ENCODE assay signal across 32 cellular contexts in genomic region chr6:50846860-50847171, GRCh38. TPM values are rescaled to one million over a fixed set of nuclear protein-coding genes. Genes with fewer than 3 reads are reported as not detected.
"Had no signal": no experiment of that assay in that cellular context is flagged by ENCODE, and none has a peak within 500 bp of the region (broad histone marks: within the 10 kb centered on the region; RNA-seq: fewer than 3 reads in every experiment).

No MANE protein-coding gene starts in this region.

- H3K4me3 Mint-ChIP-seq: activated CD4-positive, alpha-beta T cell treated with anti-CD3 and anti-CD28 coated beads for 36 hours; activated T-cell treated with anti-CD3 and anti-CD28 coated beads, Interleukin-2, amount 50 U/mL, for 24 hours; activated T-helper 17 cell treated with anti-CD3 and anti-CD28 coated beads, Interleukin-2, amount 50 U/mL, for 72 hours; nephron; stimulated activated effector memory CD8-positive, alpha-beta T cell treated with anti-CD3 and anti-CD28 coated beads, Interleukin-12 subunit alpha, Interleukin-12 subunit beta, amount 100 ng/mL, for 72 hours; T-cell; T-helper 2 cell treated with Interferon-gamma antibody and Interleukin-4, amounts not matched to agents 5 μg/mL and 100 μg/mL, for 36 hours had no signal

- H3K36me3 Mint-ChIP-seq: stimulated activated effector memory CD8-positive, alpha-beta T cell treated with anti-CD3 and anti-CD28 coated beads, Interleukin-12 subunit alpha, Interleukin-12 subunit beta, amount 100 ng/mL, for 72 hours; T-cell had no signal

- H3K9me3 ChIP-seq: ascending aorta, upper lobe of left lung had no signal

- H3K36me3 ChIP-seq: ascending aorta, brain microvascular endothelial cell, stomach, upper lobe of left lung had no signal

- H3K27ac Mint-ChIP-seq: activated CD4-positive, alpha-beta T cell treated with anti-CD3 and anti-CD28 coated beads for 36 hours; activated naive CD4-positive, alpha-beta T cell treated with anti-CD3 and anti-CD28 coated beads, Interleukin-2, amount 50 U/mL, for 72 hours; activated T-cell treated with anti-CD3 and anti-CD28 coated beads, Interleukin-2, amount 50 U/mL, for 24 hours; activated T-helper 17 cell treated with anti-CD3 and anti-CD28 coated beads, Interleukin-2, amount 50 U/mL, for 72 hours; stimulated activated effector memory CD8-positive, alpha-beta T cell treated with anti-CD3 and anti-CD28 coated beads, Interleukin-12 subunit alpha, Interleukin-12 subunit beta, amount 100 ng/mL, for 72 hours; T-cell; T-helper 2 cell treated with Interferon-gamma antibody and Interleukin-4, amounts not matched to agents 5 μg/mL and 100 μg/mL, for 36 hours had no signal

- H3K4me1 Mint-ChIP-seq: activated CD4-positive, alpha-beta T cell treated with anti-CD3 and anti-CD28 coated beads for 36 hours; activated T-helper 17 cell treated with anti-CD3 and anti-CD28 coated beads, Interleukin-2, amount 50 U/mL, for 72 hours; stimulated activated effector memory CD8-positive, alpha-beta T cell treated with anti-CD3 and anti-CD28 coated beads, Interleukin-12 subunit alpha, Interleukin-12 subunit beta, amount 100 ng/mL, for 72 hours; T-cell had no signal

- FAIRE-seq: islet of Langerhans, small intestine had no signal

- H3K79me2 ChIP-seq: hepatocyte had no signal

- ATAC-seq: activated CD4-positive, alpha-beta T cell treated with anti-CD3 and anti-CD28 coated beads for 36 hours; activated naive CD4-positive, alpha-beta T cell treated with anti-CD3 and anti-CD28 coated beads, Interleukin-2, amount 50 U/mL, for 72 hours; activated T-helper 17 cell treated with anti-CD3 and anti-CD28 coated beads, Interleukin-2, amount 50 U/mL, for 72 hours; esophagus mucosa; left cardiac atrium; sciatic nerve; stimulated activated effector memory CD8-positive, alpha-beta T cell treated with anti-CD3 and anti-CD28 coated beads, Interleukin-12 subunit alpha, Interleukin-12 subunit beta, amount 100 ng/mL, for 72 hours; T-cell had no signal

- H3K9me3 Mint-ChIP-seq: activated T-helper 17 cell treated with anti-CD3 and anti-CD28 coated beads, Interleukin-2, amount 50 U/mL, for 72 hours; nephron; T-helper 2 cell treated with Interferon-gamma antibody and Interleukin-4, amounts not matched to agents 5 μg/mL and 100 μg/mL, for 36 hours had no signal

- H2AFZ ChIP-seq: hepatocyte had no signal

- H3K4me3 ChIP-seq: ascending aorta, hepatocyte, stomach, upper lobe of left lung had no signal

- H3K27ac ChIP-seq: ascending aorta, brain microvascular endothelial cell, hepatocyte, stomach, upper lobe of left lung had no signal

- DNase-seq: activated CD4-positive, alpha-beta T cell treated with anti-CD3 and anti-CD28 coated beads for 36 hours; activated CD4-positive, alpha-beta T cell treated with anti-CD3 and anti-CD28 coated beads, Interleukin-2, amount 50 U/mL, for 4 hours; activated CD8-positive, alpha-beta memory T cell treated with anti-CD3 and anti-CD28 coated beads for 24 hours; activated CD8-positive, alpha-beta memory T cell treated with anti-CD3 and anti-CD28 coated beads, Interleukin-2, amount 50 U/mL, for 4 hours; activated T-cell treated with anti-CD3 and anti-CD28 coated beads, Interleukin-2, amount 50 U/mL, for 24 hours; brain microvascular endothelial cell; central memory CD4-positive, alpha-beta T cell; dermis blood vessel endothelial cell; effector CD8-positive, alpha-beta T cell; foreskin melanocyte; glutamatergic neuron; left cardiac atrium; mesenchymal stem cell; occipital lobe; small intestine; stimulated activated CD4-positive, alpha-beta T cell treated with anti-CD3 and anti-CD28 coated beads, Interleukin-2, amount 100 ng/mL, for 24 hours; stomach; T-cell; upper lobe of left lung had no signal

- H3K4me1 ChIP-seq: ascending aorta had no signal

- H3K4me2 ChIP-seq: hepatocyte had no signal

RNA-seq across cellular contexts. Expression of gene TFAP2B, which starts 28.1 kb away (rescaled TPM):
- total RNA-seq: activated CD4-positive, alpha-beta T cell treated with anti-CD3 and anti-CD28 coated beads for 36 hours; activated naive CD4-positive, alpha-beta T cell treated with anti-CD3 and anti-CD28 coated beads, Interleukin-2, amount 50 U/mL, for 72 hours; activated T-helper 17 cell treated with anti-CD3 and anti-CD28 coated beads, Interleukin-2, amount 50 U/mL, for 72 hours; ascending aorta; endothelial cell of umbilical vein; left cardiac atrium; mononuclear cell; myocyte; occipital lobe; sciatic nerve; T-cell had no signal
- polyA plus RNA-seq: endothelial cell of umbilical vein, small intestine had no signal
